19 cellular contexts compared by ENCODE assay signal in the genomic region with DNA sequence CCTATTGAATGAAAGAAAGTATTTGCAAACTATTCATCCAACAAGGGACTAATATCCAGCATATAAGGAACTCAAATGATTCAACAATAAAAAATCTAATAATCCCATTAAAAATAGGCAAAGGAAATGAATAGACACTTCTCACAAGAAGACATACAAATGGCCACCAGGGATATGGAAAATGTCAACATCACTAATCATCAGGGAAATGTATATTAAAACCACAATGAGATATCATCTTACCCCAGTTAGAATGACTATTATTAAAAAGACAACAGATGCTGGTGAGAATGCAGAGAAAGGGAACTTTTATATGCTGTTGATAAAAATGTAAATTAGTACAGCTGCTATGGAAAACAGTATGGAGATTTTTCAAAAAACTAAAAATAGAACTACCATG.
"Had no signal": no experiment of that assay in that cellular context is flagged by ENCODE, and none has a peak within 500 bp of the region (broad histone marks: within the 10 kb centered on the region; RNA-seq: fewer than 3 reads in every experiment).

No MANE protein-coding gene starts in this region.

- DNase-seq: dermis blood vessel endothelial cell; heart left ventricle; hippocampal formation; kidney glomerular epithelial cell; mesendoderm; naive B cell; psoas muscle; retina; right lobe of liver; stimulated activated CD4-positive, alpha-beta T cell treated with anti-CD3 and anti-CD28 coated beads, Interleukin-4, amount 100 ng/mL, for 1 hour; stimulated activated CD8-positive, alpha-beta memory T cell treated with anti-CD3 and anti-CD28 coated beads, Interleukin-4, amount 100 ng/mL, for 48 hours; tibial artery; upper lobe of left lung; uterus had no signal

- H3K27me3 ChIP-seq: heart left ventricle, right lobe of liver, tibial artery, upper lobe of left lung, uterus had no signal

- H3K27ac Mint-ChIP-seq: naive B cell; nephron; stimulated activated effector memory CD8-positive, alpha-beta T cell treated with anti-CD3 and anti-CD28 coated beads, Interleukin-12 subunit alpha, Interleukin-12 subunit beta, amount 100 ng/mL, for 72 hours; stimulated activated naive CD8-positive, alpha-beta T cell treated with anti-CD3 and anti-CD28 coated beads, Interleukin-15, Interleukin-2, amounts not matched to agents 100 ng/mL and 50 ng/mL, for 24 hours had no signal

- H3K36me3 Mint-ChIP-seq: naive B cell; stimulated activated effector memory CD8-positive, alpha-beta T cell treated with anti-CD3 and anti-CD28 coated beads, Interleukin-12 subunit alpha, Interleukin-12 subunit beta, amount 100 ng/mL, for 72 hours had no signal

- ATAC-seq: heart left ventricle; psoas muscle; right lobe of liver; stimulated activated effector memory CD8-positive, alpha-beta T cell treated with anti-CD3 and anti-CD28 coated beads, Interleukin-12 subunit alpha, Interleukin-12 subunit beta, amount 100 ng/mL, for 72 hours had no signal

- H3K4me3 Mint-ChIP-seq: naive B cell; nephron; stimulated activated effector memory CD8-positive, alpha-beta T cell treated with anti-CD3 and anti-CD28 coated beads, Interleukin-12 subunit alpha, Interleukin-12 subunit beta, amount 100 ng/mL, for 72 hours; stimulated activated naive CD8-positive, alpha-beta T cell treated with anti-CD3 and anti-CD28 coated beads, Interleukin-15, Interleukin-2, amounts not matched to agents 100 ng/mL and 50 ng/mL, for 24 hours had no signal

- FAIRE-seq: frontal cortex, islet of Langerhans had no signal

- H3K4me3 ChIP-seq: heart left ventricle, psoas muscle, right lobe of liver, tibial artery, upper lobe of left lung, uterus had no signal

- H3K27me3 Mint-ChIP-seq: naive B cell; stimulated activated naive CD8-positive, alpha-beta T cell treated with anti-CD3 and anti-CD28 coated beads, Interleukin-15, Interleukin-2, amounts not matched to agents 100 ng/mL and 50 ng/mL, for 24 hours had no signal

- H3K27ac ChIP-seq: heart left ventricle, psoas muscle, right lobe of liver, tibial artery, upper lobe of left lung, uterus had no signal

- H3K4me1 ChIP-seq: heart left ventricle, psoas muscle, right lobe of liver, tibial artery, upper lobe of left lung, uterus had no signal

- H3K9me3 ChIP-seq: heart left ventricle, psoas muscle, right lobe of liver, tibial artery, upper lobe of left lung, uterus had no signal

- H3K4me1 Mint-ChIP-seq: naive B cell; stimulated activated effector memory CD8-positive, alpha-beta T cell treated with anti-CD3 and anti-CD28 coated beads, Interleukin-12 subunit alpha, Interleukin-12 subunit beta, amount 100 ng/mL, for 72 hours had no signal

- H3K9me3 Mint-ChIP-seq: nephron had no signal

- H3K36me3 ChIP-seq: heart left ventricle, right lobe of liver, tibial artery, upper lobe of left lung, uterus had no signal
